Comparison of ENCODE assay signal across 19 cellular contexts in the genomic region with DNA sequence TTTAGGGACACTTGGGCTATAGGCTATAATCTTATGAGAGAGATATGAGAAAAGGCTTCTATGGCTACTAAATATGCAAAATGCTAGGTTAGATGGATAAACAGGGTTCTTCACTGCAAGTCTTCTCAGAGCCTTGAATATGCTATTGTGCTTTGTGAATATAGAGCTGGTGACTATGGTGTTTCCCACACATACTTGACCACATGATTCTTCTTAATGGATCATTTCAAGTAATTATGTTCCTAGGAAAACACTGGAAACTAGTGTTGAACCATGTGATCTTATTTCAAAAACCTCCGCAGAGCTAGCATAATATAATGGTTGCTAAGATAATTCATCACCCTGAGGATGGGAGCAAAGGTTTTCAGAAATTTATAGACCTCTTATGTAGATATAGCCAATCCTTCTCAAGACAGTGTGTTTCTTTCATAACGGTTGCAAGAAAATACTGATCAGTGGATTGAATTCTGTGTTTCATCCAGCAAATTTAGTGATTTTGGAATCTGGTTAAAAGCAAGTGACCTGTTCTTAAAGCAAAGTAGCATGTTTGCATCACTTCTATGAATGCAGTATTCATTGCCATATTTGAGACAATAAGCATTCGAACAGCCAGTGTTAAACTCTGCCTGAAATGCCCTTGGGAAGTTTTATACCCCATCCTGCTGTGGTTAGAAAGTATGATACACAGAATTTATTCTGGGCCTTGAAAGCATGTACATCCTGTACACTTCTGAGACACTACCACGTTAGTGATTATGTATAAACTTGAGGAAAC.
"Had no signal": no experiment of that assay in that cellular context is flagged by ENCODE, and none has a peak within 500 bp of the region (broad histone marks: within the 10 kb centered on the region; RNA-seq: fewer than 3 reads in every experiment).

No MANE protein-coding gene starts in this region.

- H3K27me3 Mint-ChIP-seq: naive thymus-derived CD8-positive, alpha-beta T cell; type B pancreatic cell had no signal

- H3K9me3 Mint-ChIP-seq: stimulated activated effector memory CD8-positive, alpha-beta T cell treated with anti-CD3 and anti-CD28 coated beads, Interleukin-12 subunit alpha, Interleukin-12 subunit beta, amount 100 ng/mL, for 72 hours; type B pancreatic cell had no signal

- DNase-seq: colonic mucosa; dermis blood vessel endothelial cell; erythroblast; heart left ventricle; hypothalamus; kidney glomerular epithelial cell; mammary epithelial cell; mucosa of descending colon; naive thymus-derived CD8-positive, alpha-beta T cell; psoas muscle; retina; small intestine; stimulated activated CD4-positive, alpha-beta T cell treated with anti-CD3 and anti-CD28 coated beads, Interleukin-12 subunit alpha, Interleukin-12 subunit beta, amount 100 ng/mL, for 4 hours; stimulated activated CD4-positive, alpha-beta T cell treated with anti-CD3 and anti-CD28 coated beads, Interleukin-2, amount 100 ng/mL, for 48 hours; stimulated activated CD8-positive, alpha-beta memory T cell treated with anti-CD3 and anti-CD28 coated beads, Interleukin-4, amount 100 ng/mL, for 48 hours; stimulated activated naive CD8-positive, alpha-beta T cell treated with anti-CD3 and anti-CD28 coated beads, Interleukin-15, Interleukin-2, amounts not matched to agents 100 U/mL and 50 U/mL, for 24 hours; thyroid gland had no signal

- ATAC-seq: heart left ventricle; mucosa of descending colon; naive thymus-derived CD8-positive, alpha-beta T cell; psoas muscle; stimulated activated effector memory CD8-positive, alpha-beta T cell treated with anti-CD3 and anti-CD28 coated beads, Interleukin-12 subunit alpha, Interleukin-12 subunit beta, amount 100 ng/mL, for 72 hours; stimulated activated naive CD8-positive, alpha-beta T cell treated with anti-CD3 and anti-CD28 coated beads, Interleukin-15, Interleukin-2, amounts not matched to agents 100 U/mL and 50 U/mL, for 24 hours had no signal

- H3K4me1 Mint-ChIP-seq: naive thymus-derived CD8-positive, alpha-beta T cell; stimulated activated effector memory CD8-positive, alpha-beta T cell treated with anti-CD3 and anti-CD28 coated beads, Interleukin-12 subunit alpha, Interleukin-12 subunit beta, amount 100 ng/mL, for 72 hours had no signal

- H3K27ac Mint-ChIP-seq: naive thymus-derived CD8-positive, alpha-beta T cell; stimulated activated effector memory CD8-positive, alpha-beta T cell treated with anti-CD3 and anti-CD28 coated beads, Interleukin-12 subunit alpha, Interleukin-12 subunit beta, amount 100 ng/mL, for 72 hours; type B pancreatic cell had no signal

- H3K36me3 Mint-ChIP-seq: naive thymus-derived CD8-positive, alpha-beta T cell; stimulated activated effector memory CD8-positive, alpha-beta T cell treated with anti-CD3 and anti-CD28 coated beads, Interleukin-12 subunit alpha, Interleukin-12 subunit beta, amount 100 ng/mL, for 72 hours; type B pancreatic cell had no signal

- H3K4me3 Mint-ChIP-seq: naive thymus-derived CD8-positive, alpha-beta T cell; stimulated activated effector memory CD8-positive, alpha-beta T cell treated with anti-CD3 and anti-CD28 coated beads, Interleukin-12 subunit alpha, Interleukin-12 subunit beta, amount 100 ng/mL, for 72 hours; type B pancreatic cell had no signal
